Comparison of ENCODE assay signal across 25 cellular contexts in genomic region chr6:7811441-7811840, GRCh38.
DNase-seq lines count a peak whose midpoint lies in the region; ATAC-seq, FAIRE-seq and TF ChIP-seq lines count a peak whose summit lies in the region.
"Had no signal": no experiment of that assay in that cellular context is flagged by ENCODE, and none has a peak within 500 bp of the region (broad histone marks: within the 10 kb centered on the region; RNA-seq: fewer than 3 reads in every experiment).

No MANE protein-coding gene starts in this region.

- no peaks in the 10 kb centered on the region for H3K36me3 ChIP-seq in K562 (ENCODE audit: control insufficient read depth, insufficient read depth, low read length)
- H3K36me3 ChIP-seq: SJCRH30 had no signal

- peaks cover 16 to 24% of the 10 kb centered on the region in 2 experiments for H3K27me3 ChIP-seq in K562 (ENCODE audit: control insufficient read depth in 2 of 2, insufficient read depth in 2 of 2, low read length in 2 of 2)
- H3K27me3 ChIP-seq: SJCRH30 had no signal

- no peak for TF ChIP-seq EP300 in K562 (IDR thresholded peaks at IDR 0.05; ENCODE audit: low read length)

- H3K27ac Mint-ChIP-seq in endothelial cell (ENCODE audit: unreplicated experiment) = no peak overlapping the region
- H3K27ac Mint-ChIP-seq: CD4-positive, alpha-beta memory T cell; GM23338; H9 had no signal

- H3K4me3 ChIP-seq in AG10803 (ENCODE audit: low read length) (no peak overlapping the region), K562 (no peak overlapping the region), foreskin fibroblast (ENCODE audit: low read depth in 1 of 2, low read length in 2 of 2) (no peak overlapping the region)
- H3K4me3 ChIP-seq: GM23338, PC-9, SJCRH30 had no signal

- no peaks in the 10 kb centered on the region for H3K36me3 Mint-ChIP-seq in endothelial cell (ENCODE audit: low read depth, unreplicated experiment)
- H3K36me3 Mint-ChIP-seq: CD4-positive, alpha-beta memory T cell had no signal

- no peaks in the 10 kb centered on the region for H3K9me3 ChIP-seq in K562 (replicated peaks; ENCODE audit: control insufficient read depth, insufficient read depth, low read depth, low read length)
- H3K9me3 ChIP-seq: SJCRH30 had no signal

- no peak for TF ChIP-seq RAD21 in K562 (CRISPR knock-in tag; conservative IDR thresholded peaks at IDR 0.05 in 1 of 2, IDR thresholded peaks at IDR 0.05 in 1 of 2)

- DNase-seq in AG10803 (ENCODE audit: low read depth) = peak; percentile 43
- peak; percentile 40 for DNase-seq in NCI-H748 treated with DMSO at 0.1 percent for 48 hours (lab: John Stamatoyannopoulos, UW)
- no peak for DNase-seq in K562 (ENCODE audit: extremely low read depth in 1 of 4, low spot score in 3 of 4)
- DNase-seq in foreskin fibroblast = peak; percentile 7 to 62
- DNase-seq in endothelial cell (ENCODE audit: low spot score) = no peak
- DNase-seq: C1 segment of cervical spinal cord; CD4-positive, alpha-beta memory T cell; COR-L47; DMS53; H9; NCI-H1048; NCI-H1694; NCI-H2029 treated with DMSO at 0.1 percent for 48 hours; NCI-H226; NCI-H510A; NCI-H774; PC-9; SJCRH30 had no signal

- in situ Hi-C loops in K562 (cut with MboI) = no loop called here

- ATAC-seq in K562 (no peak), GM18517 (IDR thresholded peaks at IDR 0.05; ENCODE audit: unreplicated experiment) (no peak), HG02870 (IDR thresholded peaks at IDR 0.05; ENCODE audit: unreplicated experiment) (no peak)
- ATAC-seq: GM23338, HepG2, Right ventricle myocardium inferior had no signal

- H3K9ac ChIP-seq in K562 (ENCODE audit: insufficient read depth in 1 of 2, low read depth in 2 of 2, low read length in 2 of 2) = no peak overlapping the region

- no TSS peak for BruUV-seq in K562 (replicated peaks; lab: Mats Ljungman, UMichigan)

- no peak overlapping the region for H3K27ac ChIP-seq in K562 (ENCODE audit: extremely low read depth, low read depth, low read length)
- H3K27ac ChIP-seq: PC-9, SJCRH30 had no signal

- no peak overlapping the region for H2AFZ ChIP-seq in K562 (ENCODE audit: low read depth, low read length)
- H2AFZ ChIP-seq: GM23338, PC-9 had no signal

- no peak for TF ChIP-seq POLR2A in K562 (conservative IDR thresholded peaks at IDR 0.05)

- POLR2A ChIA-PET in K562 (lab: Yijun Ruan, JAX) = no interaction called here

- WGBS in K562 (ENCODE audit: insufficient coverage, low coverage, missing lambda C conversion rate) = 3% methylated on average over 9 of the region's 9 CpGs

- H3K4me3 Mint-ChIP-seq in endothelial cell (ENCODE audit: unreplicated experiment) = no peak overlapping the region
- H3K4me3 Mint-ChIP-seq: CD4-positive, alpha-beta memory T cell; GM23338; H9 had no signal

- H3K27me3 Mint-ChIP-seq in endothelial cell (ENCODE audit: unreplicated experiment) = no peaks in the 10 kb centered on the region

- H3K4me1 Mint-ChIP-seq in endothelial cell (ENCODE audit: unreplicated experiment) = peaks cover 13% of the 10 kb centered on the region
- H3K4me1 Mint-ChIP-seq: CD4-positive, alpha-beta memory T cell; GM23338; H9 had no signal

- no peaks in the 10 kb centered on the region for H4K20me1 ChIP-seq in K562 (replicated peaks; ENCODE audit: control insufficient read depth, insufficient read depth, low read length)

- H3K4me2 ChIP-seq in K562 (ENCODE audit: insufficient read depth, low read length) = no peak overlapping the region
- H3K4me2 ChIP-seq: GM23338, PC-9 had no signal

- TF ChIP-seq CTCF in AG10803 (conservative IDR thresholded peaks at IDR 0.05; ENCODE audit: low read length) = no peak
- TF ChIP-seq CTCF in K562 (IDR thresholded peaks at IDR 0.05 in 2 of 3, conservative IDR thresholded peaks at IDR 0.05 in 1 of 3; ENCODE audit: insufficient read depth in 2 of 3, low read depth in 1 of 3, low read length in 3 of 3) = no peak
- no peak for TF ChIP-seq CTCF in foreskin fibroblast (IDR thresholded peaks at IDR 0.05; ENCODE audit: low read depth, low read length)
- TF ChIP-seq CTCF in endothelial cell (IDR thresholded peaks at IDR 0.05; ENCODE audit: unreplicated experiment) = no peak

- peak; percentile 23 for FAIRE-seq in K562 (lab: Jason Lieb, UNC)
- FAIRE-seq: A204.1, GM18507, HepG2 had no signal

- no peaks in the 10 kb centered on the region for H3K79me2 ChIP-seq in K562 (ENCODE audit: control insufficient read depth, insufficient read depth, low read length)

- H3K4me1 ChIP-seq in K562 (replicated peaks in 1 of 2; ENCODE audit: control insufficient read depth in 2 of 2, insufficient read depth in 2 of 2, low read length in 2 of 2) = no peaks in the 10 kb centered on the region
- H3K4me1 ChIP-seq: SJCRH30 had no signal

- intact Hi-C loops in K562 (cut with micrococcal nuclease) = loop anchor here (5.0 kb wide), 1 partner anchor 89 kb away; no protein-coding TSS in a partner anchor

- no peaks in the 10 kb centered on the region for H3K9me3 Mint-ChIP-seq in endothelial cell (ENCODE audit: unreplicated experiment)
- H3K9me3 Mint-ChIP-seq: GM23338, H9 had no signal

- CTCF ChIA-PET in K562 (lab: Yijun Ruan, JAX; ENCODE audit: low intra/inter-chr PET ratio) = no interaction called here

- no peaks in the 10 kb centered on the region for H3K9me1 ChIP-seq in K562 (ENCODE audit: control insufficient read depth, insufficient read depth, low read length)

TF ChIP-seq in K562, 482 proteins besides CTCF, POLR2A, EP300 and RAD21 (continues in another document):
- no peak for TF ChIP-seq SMARCA4 (IDR thresholded peaks at IDR 0.05)
- no peak for TF ChIP-seq ZNF77 (CRISPR knock-in tag; IDR thresholded peaks at IDR 0.05)
- TF ChIP-seq NCOA1 (IDR thresholded peaks at IDR 0.05; ENCODE audit: low read depth) = no peak
- no peak for TF ChIP-seq XRCC5 (IDR thresholded peaks at IDR 0.05; ENCODE audit: low read depth, low read length)
- TF ChIP-seq REST (CRISPR knock-in tag; IDR thresholded peaks at IDR 0.05; ENCODE audit: low read depth) = no peak
- no peak for TF ChIP-seq ZBTB49 (CRISPR knock-in tag; IDR thresholded peaks at IDR 0.05; ENCODE audit: borderline replicate concordance)
- no peak for TF ChIP-seq ZFP36 (IDR thresholded peaks at IDR 0.05; ENCODE audit: low read depth, low read length, partially characterized antibody)
- TF ChIP-seq IRF2 (CRISPR knock-in tag; IDR thresholded peaks at IDR 0.05) = no peak
- TF ChIP-seq HDAC1 (IDR thresholded peaks at IDR 0.05) = no peak
- no peak for TF ChIP-seq TFE3 (CRISPR knock-in tag; IDR thresholded peaks at IDR 0.05)
- no peak for TF ChIP-seq FOXM1 (IDR thresholded peaks at IDR 0.05; ENCODE audit: low read depth)
- TF ChIP-seq FOXM1 (CRISPR knock-in tag; IDR thresholded peaks at IDR 0.05; ENCODE audit: low read depth) = no peak
- TF ChIP-seq IFI16 (CRISPR knock-in tag; IDR thresholded peaks at IDR 0.05) = no peak
- TF ChIP-seq ADNP (tag; IDR thresholded peaks at IDR 0.05) = no peak

Comparison
In these comparisons a context has a peak if more than half of its experiments do, and no peak if none do; other contexts are left out.
1. DNase-seq: peak in AG10803 (single experiment), NCI-H748 treated with DMSO at 0.1 percent for 48 hours (single experiment) and foreskin fibroblast (2 of 2); none in K562 (0 of 4) and endothelial cell (single experiment).